ENCODE assay signal across 22 cellular contexts in the genomic region with DNA sequence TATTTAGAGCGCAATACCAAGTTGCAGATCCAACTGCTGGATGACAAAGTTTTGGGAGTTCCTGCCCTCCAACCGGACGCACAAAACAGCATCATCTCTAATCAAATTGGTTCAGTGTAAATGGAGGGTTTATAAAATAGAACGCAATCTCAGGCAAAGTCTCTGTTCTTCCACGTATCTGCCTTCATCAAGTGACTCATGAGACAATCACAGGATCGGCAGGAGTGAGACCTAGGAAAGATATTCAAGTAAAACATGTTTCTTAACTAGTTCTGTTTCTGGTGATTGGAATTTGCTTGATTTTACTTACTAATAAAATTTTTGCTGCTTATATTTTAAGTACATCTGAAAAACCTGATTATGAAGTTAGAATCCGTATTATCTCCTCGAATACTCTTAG.
"Had no signal": no experiment of that assay in that cellular context is flagged by ENCODE, and none has a peak within 500 bp of the region (broad histone marks: within the 10 kb centered on the region; RNA-seq: fewer than 3 reads in every experiment).

No MANE protein-coding gene starts in this region.

- H3K4me1 ChIP-seq: breast epithelium had no signal

- H3K9me3 ChIP-seq: adrenal gland, breast epithelium, left ventricle myocardium inferior, neutrophil, pancreas, spleen, upper lobe of right lung had no signal

- DNase-seq: activated CD8-positive, alpha-beta memory T cell treated with anti-CD3 and anti-CD28 coated beads for 24 hours; activated CD8-positive, alpha-beta memory T cell treated with anti-CD3 and anti-CD28 coated beads, Interleukin-2, amount 50 U/mL, for 4 hours; activated T-cell treated with anti-CD3 and anti-CD28 coated beads, Interleukin-2, amount 50 U/mL, for 24 hours; adrenal gland; effector memory CD4-positive, alpha-beta T cell; foreskin melanocyte; immature natural killer cell; left ventricle myocardium inferior; natural killer cell; pancreas; spleen; stimulated activated CD4-positive, alpha-beta T cell treated with anti-CD3 and anti-CD28 coated beads, Interleukin-4, amount 100 ng/mL, for 1 hour; stimulated activated naive CD8-positive, alpha-beta T cell treated with anti-CD3 and anti-CD28 coated beads, Interleukin-15, Interleukin-2, amounts not matched to agents 100 U/mL and 50 U/mL, for 24 hours; upper lobe of right lung had no signal

- H3K27ac Mint-ChIP-seq: activated naive CD4-positive, alpha-beta T cell treated with anti-CD3 and anti-CD28 coated beads, Interleukin-2, amount 50 U/mL, for 72 hours; activated T-cell treated with anti-CD3 and anti-CD28 coated beads, Interleukin-2, amount 50 U/mL, for 24 hours; activated T-helper 17 cell treated with anti-CD3 and anti-CD28 coated beads, Interleukin-2, amount 50 U/mL, for 72 hours; immature natural killer cell; mesothelial cell of epicardium; natural killer cell had no signal

- H3K36me3 Mint-ChIP-seq: mesothelial cell of epicardium, natural killer cell had no signal

- H3K9me3 Mint-ChIP-seq: activated T-cell treated with anti-CD3 and anti-CD28 coated beads, Interleukin-2, amount 50 U/mL, for 24 hours; activated T-helper 17 cell treated with anti-CD3 and anti-CD28 coated beads, Interleukin-2, amount 50 U/mL, for 72 hours; central memory CD8-positive, alpha-beta T cell; immature natural killer cell; mesothelial cell of epicardium; natural killer cell had no signal

- ATAC-seq: activated naive CD4-positive, alpha-beta T cell treated with anti-CD3 and anti-CD28 coated beads, Interleukin-2, amount 50 U/mL, for 72 hours; activated T-helper 17 cell treated with anti-CD3 and anti-CD28 coated beads, Interleukin-2, amount 50 U/mL, for 72 hours; esophagus mucosa; natural killer cell; pancreas; stimulated activated naive CD8-positive, alpha-beta T cell treated with anti-CD3 and anti-CD28 coated beads, Interleukin-15, Interleukin-2, amounts not matched to agents 100 U/mL and 50 U/mL, for 24 hours; upper lobe of right lung had no signal

- H3K36me3 ChIP-seq: breast epithelium, neutrophil had no signal

- H3K27me3 ChIP-seq: adrenal gland, breast epithelium, pancreas, upper lobe of right lung had no signal

- FAIRE-seq: colon had no signal

- H3K27ac ChIP-seq: adrenal gland, breast epithelium, left ventricle myocardium inferior, neutrophil, pancreas, spleen, upper lobe of right lung had no signal

- H3K4me3 ChIP-seq: adrenal gland, breast epithelium, left ventricle myocardium inferior, pancreas, spleen, upper lobe of right lung had no signal

- H3K4me3 Mint-ChIP-seq: activated T-cell treated with anti-CD3 and anti-CD28 coated beads, Interleukin-2, amount 50 U/mL, for 24 hours; activated T-helper 17 cell treated with anti-CD3 and anti-CD28 coated beads, Interleukin-2, amount 50 U/mL, for 72 hours; central memory CD8-positive, alpha-beta T cell; immature natural killer cell; mesothelial cell of epicardium; natural killer cell had no signal
